Comparison of ENCODE assay signal across 9 cellular contexts in genomic region chr19:17686592-17687042, GRCh38. TPM values are rescaled to one million over a fixed set of nuclear protein-coding genes. Genes with fewer than 3 reads are reported as not detected.
A peak's percentile ranks its signal among the peaks of the same experiment; 100 is the strongest.
DNase-seq lines count a peak whose midpoint lies in the region; ATAC-seq and TF ChIP-seq lines count a peak whose summit lies in the region.
"Had no signal": no experiment of that assay in that cellular context is flagged by ENCODE, and none has a peak within 500 bp of the region (broad histone marks: within the 10 kb centered on the region; RNA-seq: fewer than 3 reads in every experiment).

No MANE protein-coding gene starts in this region.

- DNase-seq in GM23248 (peak; percentile 49), NCI-H748 (lab: John Stamatoyannopoulos, UW; ENCODE audit: unreplicated experiment) (peak; percentile 76), endodermal cell (peak; percentile 95), lower leg skin (ENCODE audit: low spot score in 2 of 2) (no peak), transverse colon (no peak), globus pallidus (ENCODE audit: low spot score) (no peak)
- DNase-seq: foreskin melanocyte had no signal

- no peak for ATAC-seq in GM19463 (IDR thresholded peaks at IDR 0.05; ENCODE audit: unreplicated experiment)

- H3K4me2 ChIP-seq in GM23248 (ENCODE audit: unreplicated experiment) (peak overlapping the region; percentile 81), parathyroid adenoma (ENCODE audit: low read length) (no peak overlapping the region)

- H3K36me3 ChIP-seq in GM23248 (ENCODE audit: low read depth) = no peaks in the 10 kb centered on the region
- no peaks in the 10 kb centered on the region for H3K36me3 ChIP-seq in endodermal cell (ENCODE audit: control insufficient read depth, insufficient read depth, low read length)
- H3K36me3 ChIP-seq in parathyroid adenoma (ENCODE audit: control insufficient read depth, insufficient read depth, low read length) = no peaks in the 10 kb centered on the region
- H3K36me3 ChIP-seq in transverse colon = no peaks in the 10 kb centered on the region

- H3K9me3 ChIP-seq in GM23248 (ENCODE audit: low read depth) (no peaks in the 10 kb centered on the region), endodermal cell (ENCODE audit: control insufficient read depth, low read length) (no peaks in the 10 kb centered on the region), parathyroid adenoma (ENCODE audit: control insufficient read depth, low read length) (no peaks in the 10 kb centered on the region), transverse colon (no peaks in the 10 kb centered on the region)

- peaks cover 7% of the 10 kb centered on the region for H3K4me1 Mint-ChIP-seq in endodermal cell

- H3K4me1 ChIP-seq in GM23248 (ENCODE audit: insufficient read depth) (0 out of 2 replicates have a peak, but pooled peaks cover 4% of the 10 kb centered on the region), endodermal cell (ENCODE audit: control insufficient read depth, insufficient read depth, low read length) (no peaks in the 10 kb centered on the region), parathyroid adenoma (peaks cover 4% of the 10 kb centered on the region), transverse colon (peaks cover 10 to 20% (median 13%) of the 10 kb centered on the region in 4 donors)

- H3F3A ChIP-seq in GM23248 (ENCODE audit: insufficient read depth) = no peaks in the 10 kb centered on the region

- no peaks in the 10 kb centered on the region for H3K9me2 ChIP-seq in GM23248 (ENCODE audit: insufficient read depth)

- H3K27me3 Mint-ChIP-seq in endodermal cell (ENCODE audit: insufficient read depth) = peaks cover 4% of the 10 kb centered on the region

- no peak overlapping the region for H3K27ac ChIP-seq in GM23248
- no peak overlapping the region for H3K27ac ChIP-seq in endodermal cell (ENCODE audit: low read depth, low read length)
- peak overlapping the region; percentile 68 for H3K27ac ChIP-seq in parathyroid adenoma
- H3K27ac ChIP-seq in transverse colon = no peak overlapping the region

- no peaks in the 10 kb centered on the region for H3K9me3 Mint-ChIP-seq in endodermal cell

- peak overlapping the region; percentile 71 for H3K4me3 Mint-ChIP-seq in endodermal cell

- no peak for TF ChIP-seq POLR2A in lower leg skin (IDR thresholded peaks at IDR 0.05)
- TF ChIP-seq POLR2A in transverse colon (IDR thresholded peaks at IDR 0.05) = no peak

- H2AFZ ChIP-seq in GM23248 (peak overlapping the region; percentile 48; the same call in 1 of the 2 replicates), parathyroid adenoma (peak overlapping the region; percentile 27)

- WGBS in GM23248 (ENCODE audit: low coverage in 1 of 2, low lambda C conversion rate in 2 of 2, missing lambda C conversion rate in 2 of 2), 2 experiments = 1% methylated on average over 14 to 28 of the region's 28 CpGs
- 0% methylated on average over 5 to 23 of the region's 28 CpGs for WGBS in endodermal cell (ENCODE audit: insufficient coverage in 1 of 2, insufficient read length in 1 of 2), 2 experiments
- 0 to 1% methylated on average over 2 to 9 of the region's 28 CpGs for WGBS in lower leg skin, 2 donors
- 1% methylated on average over 18 of the region's 28 CpGs; no CpG with 5 or more reads in 1 of the 2 donors for WGBS in transverse colon (ENCODE audit: low coverage in 1 of 2), 2 donors

- no peaks in the 10 kb centered on the region for H3K36me3 Mint-ChIP-seq in endodermal cell (ENCODE audit: low read depth)

- intact Hi-C loops in lower leg skin (cut with DNase I; ENCODE audit: low total_unique reads) (no loop called here), transverse colon (cut with DNase I; ENCODE audit: low total_unique reads) (no loop called here)

- no peak for TF ChIP-seq EP300 in transverse colon (IDR thresholded peaks at IDR 0.05; ENCODE audit: low read depth)

- no peaks in the 10 kb centered on the region for H4K20me1 ChIP-seq in GM23248 (ENCODE audit: insufficient read depth)

- H3K9ac ChIP-seq in GM23248 (peak overlapping the region; percentile 21; the same call in 1 of the 2 replicates), endodermal cell (ENCODE audit: extremely low read depth, low read length, poor library complexity, severe bottlenecking) (no peak overlapping the region), parathyroid adenoma (no peak overlapping the region)

- in situ Hi-C loops in GM23248 (cut with MboI) = no loop called here
- in situ Hi-C loops in transverse colon (cut with MboI; ENCODE audit: low pct_ligation_motif_present in 1 of 4, low pct_unique_long_range_greater_than_20kb in 1 of 4, low sequenced_read_pairs in 3 of 4) = no loop called here

- no peak overlapping the region for H3K27ac Mint-ChIP-seq in endodermal cell

- H3K79me2 ChIP-seq in GM23248 (ENCODE audit: insufficient read depth) (no peaks in the 10 kb centered on the region), parathyroid adenoma (no peaks in the 10 kb centered on the region)

- TF ChIP-seq CTCF in endodermal cell (conservative IDR thresholded peaks at IDR 0.05) (no peak), parathyroid adenoma (IDR thresholded peaks at IDR 0.05) (no peak), lower leg skin (IDR thresholded peaks at IDR 0.05) (no peak), transverse colon (IDR thresholded peaks at IDR 0.05) (no peak)

- H3K27me3 ChIP-seq in GM23248 (replicated peaks; ENCODE audit: insufficient read depth) (peaks cover 9% of the 10 kb centered on the region), endodermal cell (ENCODE audit: control insufficient read depth, insufficient read depth, low read length, poor library complexity, severe bottlenecking) (peaks cover 10% of the 10 kb centered on the region), parathyroid adenoma (ENCODE audit: control insufficient read depth, insufficient read depth, low read length) (no peaks in the 10 kb centered on the region), transverse colon (peaks cover 90% of the 10 kb centered on the region)

- H3K4me3 ChIP-seq in GM23248 = peak overlapping the region; percentile 60
- H3K4me3 ChIP-seq in endodermal cell (ENCODE audit: low read length) = peak overlapping the region; percentile 78
- no peak overlapping the region for H3K4me3 ChIP-seq in parathyroid adenoma (ENCODE audit: low read depth, low read length)
- H3K4me3 ChIP-seq in lower leg skin (ENCODE audit: low read depth, poor library complexity, severe bottlenecking) = no peak overlapping the region
- peak overlapping the region in 1 of 4 donors; percentile 31 for H3K4me3 ChIP-seq in transverse colon

RNA-seq across cellular contexts. Expression of gene UNC13A, which starts 1.5 kb away (rescaled TPM):
- under 0.01 and 0.11 TPM in 2 replicates for total RNA-seq in GM23248 (2014; rRNA removed; shearing (Covaris generic))
- 0.03 TPM in 2 replicates for polyA plus RNA-seq in GM23248 (2016; fragmentation: Nextera tagmentation; extraction: Ambion mirVana)
- total RNA-seq in endodermal cell = 10 to 100 TPM in 1 of 2 donors, 1 to 10 TPM in 1; 5.6 to 10.7 TPM
- 2.8 TPM for polyA plus RNA-seq in endodermal cell (2013, experiment 1 of 2)
- polyA plus RNA-seq in endodermal cell (2013, experiment 2 of 2) = 2.2 TPM
- not detected for total RNA-seq in lower leg skin
- total RNA-seq in transverse colon = 1 to 10 TPM in 1 of 4 donors, under 1 TPM in 3; under 0.01 to 1.9 (median 0.30) TPM

RNA-seq across cellular contexts. Expression of gene MAP1S, which starts 32.7 kb away (rescaled TPM):
- 20.4 and 37.1 TPM in 2 replicates for total RNA-seq in GM23248 (2014; rRNA removed; shearing (Covaris generic))
- 41.7 and 44.8 TPM in 2 replicates for polyA plus RNA-seq in GM23248 (2016; fragmentation: Nextera tagmentation; extraction: Ambion mirVana)
- total RNA-seq in endodermal cell = 10 to 100 TPM; 90.2 to 96.7 TPM
- polyA plus RNA-seq in endodermal cell (2013, experiment 1 of 2) = 41.4 TPM
- polyA plus RNA-seq in endodermal cell (2013, experiment 2 of 2) = 38.1 TPM
- 10 to 100 TPM; 10.8 to 32.7 (median 24.5) TPM for total RNA-seq in lower leg skin
- total RNA-seq in transverse colon = 100 to 1,000 TPM in 2 of 4 donors, 10 to 100 TPM in 2; 30.2 to 159 (median 68.0) TPM

Comparison
In these comparisons a context has a peak if more than half of its experiments do, and no peak if none do; other contexts are left out.
1. DNase-seq: peak in GM23248 (single experiment), NCI-H748 (single experiment) and endodermal cell (single experiment); none in lower leg skin (0 of 2), transverse colon (single experiment) and globus pallidus (single experiment).
2. H3K4me3 ChIP-seq: peak in GM23248 (single experiment) and endodermal cell (single experiment); none in parathyroid adenoma (single experiment) and lower leg skin (single experiment).